ENCODE assay signal across 15 cellular contexts in genomic region chr14:94058128-94058673, GRCh38. TPM values are rescaled to one million over a fixed set of nuclear protein-coding genes. Genes with fewer than 3 reads are reported as not detected.
DNase-seq lines count a peak whose midpoint lies in the region; ATAC-seq, FAIRE-seq and TF ChIP-seq lines count a peak whose summit lies in the region.
"Had no signal": no experiment of that assay in that cellular context is flagged by ENCODE, and none has a peak within 500 bp of the region (broad histone marks: within the 10 kb centered on the region; RNA-seq: fewer than 3 reads in every experiment).

No MANE protein-coding gene starts in this region.

- POLR2A ChIA-PET in CD4-positive, alpha-beta memory T cell (lab: Charles Lee; ENCODE audit: partially characterized antibody): interaction anchor here (2.1 kb wide), 1 partner anchor 23 kb away, joined by 8 read pairs; the partner anchor contains the start of genes DDX24 and IFI27L1

- H3K27me3 Mint-ChIP-seq in CD4-positive, alpha-beta memory T cell: no peaks in the 10 kb centered on the region
- H3K27me3 Mint-ChIP-seq: type B pancreatic cell had no signal

- no peak for TF ChIP-seq CTCF in mucosa of descending colon (IDR thresholded peaks at IDR 0.05)

- CTCF ChIA-PET in CD4-positive, alpha-beta memory T cell (lab: Charles Lee; ENCODE audit: partially characterized antibody): interaction anchor here (1.0 to 2.6 kb wide), 5 partner anchors 22 to 74 kb away, joined by 3 to 10 read pairs (median 4); no protein-coding TSS in a partner anchor

- FAIRE-seq in RCC 7860 (lab: Jason Lieb, UNC): no peak
- FAIRE-seq: small intestine had no signal

- H3K4me3 ChIP-seq in CD4-positive, alpha-beta memory T cell (ENCODE audit: low read length in 2 of 2): no peak overlapping the region
- no peak overlapping the region for H3K4me3 ChIP-seq in mucosa of descending colon
- H3K4me3 ChIP-seq: MG63 had no signal

- no peaks in the 10 kb centered on the region for H3K9me3 ChIP-seq in CD4-positive, alpha-beta memory T cell (ENCODE audit: control insufficient read depth in 1 of 2, low read length in 2 of 2)
- no peaks in the 10 kb centered on the region for H3K9me3 ChIP-seq in mucosa of descending colon
- H3K9me3 ChIP-seq: MG63 had no signal

- H3K27me3 ChIP-seq in CD4-positive, alpha-beta memory T cell (ENCODE audit: insufficient read depth, low read length): no peaks in the 10 kb centered on the region
- H3K27me3 ChIP-seq: MG63 had no signal

- no peaks in the 10 kb centered on the region for H3K9me3 Mint-ChIP-seq in CD4-positive, alpha-beta memory T cell
- H3K9me3 Mint-ChIP-seq: mesothelial cell of epicardium, type B pancreatic cell had no signal

- intact Hi-C loops in CD4-positive, alpha-beta memory T cell (cut with micrococcal nuclease): loop anchor here (2.0 kb wide), 1 partner anchor 47 kb away; no protein-coding TSS in a partner anchor
- intact Hi-C loops in mucosa of descending colon (cut with DNase I, micrococcal nuclease): no loop called here

- H3K4me1 ChIP-seq in CD4-positive, alpha-beta memory T cell (ENCODE audit: insufficient read depth, low read length): peaks cover 54% of the 10 kb centered on the region
- H3K4me1 ChIP-seq in mucosa of descending colon (ENCODE audit: low read depth): peaks cover 10% of the 10 kb centered on the region

- H3K36me3 ChIP-seq in CD4-positive, alpha-beta memory T cell (ENCODE audit: insufficient read depth, low read length): peaks cover 88% of the 10 kb centered on the region
- no peaks in the 10 kb centered on the region for H3K36me3 ChIP-seq in mucosa of descending colon (ENCODE audit: low read depth)

- peak overlapping the region in 4 of 8 donors; percentile 2 to 33 (median 4) for H3K4me3 Mint-ChIP-seq in CD4-positive, alpha-beta memory T cell
- H3K4me3 Mint-ChIP-seq: mesothelial cell of epicardium, type B pancreatic cell had no signal

- ATAC-seq in HG03442 (IDR thresholded peaks at IDR 0.05; ENCODE audit: unreplicated experiment) (peak; percentile 36), mucosa of descending colon (peak; percentile 7)

- no peak overlapping the region for H3K27ac ChIP-seq in CD4-positive, alpha-beta memory T cell (ENCODE audit: low read depth, low read length)

- H3K36me3 Mint-ChIP-seq in CD4-positive, alpha-beta memory T cell: peaks cover 77 to 95% of the 10 kb centered on the region in 2 donors

- DNase-seq in CD4-positive, alpha-beta memory T cell: no peak
- peak; percentile 64 for DNase-seq in amniotic epithelial cell (ENCODE audit: low read depth)
- DNase-seq in mucosa of descending colon: no peak
- no peak for DNase-seq in RCC 7860 (ENCODE audit: low spot score)
- no peak for DNase-seq in NCI-H82 (lab: John Stamatoyannopoulos, UW)
- no peak for DNase-seq in A172 (ENCODE audit: low spot score)
- DNase-seq: central memory CD4-positive, alpha-beta T cell; DND-41; effector CD8-positive, alpha-beta T cell; MG63; NCI-H526; small intestine had no signal

- H3K27ac Mint-ChIP-seq in CD4-positive, alpha-beta memory T cell: peak overlapping the region in 6 of 7 donors; percentile 6 to 85 (median 26)
- H3K27ac Mint-ChIP-seq: mesothelial cell of epicardium, type B pancreatic cell had no signal

- H3K4me1 Mint-ChIP-seq in CD4-positive, alpha-beta memory T cell: peaks cover 52 to 93% (median 67%) of the 10 kb centered on the region in 4 donors
- H3K4me1 Mint-ChIP-seq: mesothelial cell of epicardium had no signal

RNA-seq across cellular contexts. Expression of gene DDX24, which starts 22.8 kb away (rescaled TPM):
- 100 to 1,000 TPM; 313 to 322 TPM for total RNA-seq in CD4-positive, alpha-beta memory T cell
- polyA plus RNA-seq in CD4-positive, alpha-beta memory T cell: 100 to 1,000 TPM; 135 to 307 TPM
- 100 to 1,000 TPM in 2 of 3 donors, 10 to 100 TPM in 1; 90.6 to 197 (median 107) TPM for total RNA-seq in mucosa of descending colon
- total RNA-seq in A172 (2014; rRNA removed; shearing (Covaris generic)): 142 and 162 TPM in 2 replicates

RNA-seq across cellular contexts. Expression of gene IFI27L1, which starts 22.9 kb away (rescaled TPM):
- 1 to 10 TPM; 7.4 to 7.9 TPM for total RNA-seq in CD4-positive, alpha-beta memory T cell
- polyA plus RNA-seq in CD4-positive, alpha-beta memory T cell: 1 to 10 TPM; 6.3 to 8.5 TPM
- 10 to 100 TPM; 19.9 to 29.9 (median 20.6) TPM for total RNA-seq in mucosa of descending colon
- total RNA-seq in A172 (2014; rRNA removed; shearing (Covaris generic)): 8.8 and 11.1 TPM in 2 replicates

RNA-seq across cellular contexts. Expression of gene OTUB2, which starts 32.1 kb away (rescaled TPM):
- under 1 TPM; 0.42 to 0.67 TPM for total RNA-seq in CD4-positive, alpha-beta memory T cell
- 1 to 10 TPM in 1 of 2 donors, under 1 TPM in 1; 0.19 to 1.1 TPM for polyA plus RNA-seq in CD4-positive, alpha-beta memory T cell
- total RNA-seq in mucosa of descending colon: 1 to 10 TPM; 1.3 to 3.5 (median 1.4) TPM
- 0.53 and 1.2 TPM in 2 replicates for total RNA-seq in A172 (2014; rRNA removed; shearing (Covaris generic))

RNA-seq across cellular contexts. Expression of gene IFI27, which starts 52.3 kb away (rescaled TPM):
- 1 to 10 TPM in 1 of 2 experiments, under 1 TPM in 1; 0.87 to 1.5 TPM for total RNA-seq in CD4-positive, alpha-beta memory T cell
- polyA plus RNA-seq in CD4-positive, alpha-beta memory T cell: 10 to 100 TPM; 15.9 to 24.0 TPM
- 1,000 to 10,000 TPM in 1 of 3 donors, 100 to 1,000 TPM in 2; 427 to 1,655 (median 710) TPM for total RNA-seq in mucosa of descending colon
- total RNA-seq in A172 (2014; rRNA removed; shearing (Covaris generic)): 5.9 and 10.1 TPM in 2 replicates
